ENCODE assay signal across 9 cellular contexts in the genomic region with DNA sequence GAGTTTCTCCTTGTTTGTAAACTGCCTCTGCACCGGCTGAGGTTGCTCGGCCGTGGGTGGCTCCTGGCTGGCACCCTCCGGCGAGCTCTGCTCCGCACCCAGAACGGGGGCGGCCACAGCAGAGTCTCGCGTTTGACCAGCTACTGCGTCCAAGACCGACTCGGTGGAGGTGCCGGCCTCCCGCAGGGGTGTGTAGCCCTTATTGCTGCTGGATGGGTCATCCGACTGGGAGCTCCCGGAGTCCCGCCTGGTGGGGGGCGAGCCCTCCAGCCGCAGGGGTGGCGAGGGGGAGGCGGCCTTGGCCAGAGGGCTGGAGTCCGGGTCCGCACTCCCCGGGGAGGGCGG. TPM values are rescaled to one million over a fixed set of nuclear protein-coding genes. Genes with fewer than 3 reads are reported as not detected.
A peak's percentile ranks its signal among the peaks of the same experiment; 100 is the strongest.
DNase-seq lines count a peak whose midpoint lies in the region; ATAC-seq and TF ChIP-seq lines count a peak whose summit lies in the region.
"Had no signal": no experiment of that assay in that cellular context is flagged by ENCODE, and none has a peak within 500 bp of the region (broad histone marks: within the 10 kb centered on the region; RNA-seq: fewer than 3 reads in every experiment).

No MANE protein-coding gene starts in this region.

- peaks cover 0 to 38% (median 16%) of the 10 kb centered on the region in 4 donors for H3K27me3 ChIP-seq in upper lobe of left lung

- 11 to 46% methylated on average over 7 to 20 of the region's 26 CpGs for WGBS in upper lobe of left lung, 2 donors

- H3K4me3 Mint-ChIP-seq in activated CD4-positive, alpha-beta T cell treated with anti-CD3 and anti-CD28 coated beads for 36 hours = no peak overlapping the region

- CTCF ChIA-PET in activated CD4-positive, alpha-beta T cell treated with anti-CD3 and anti-CD28 coated beads for 36 hours (lab: Charles Lee) = interaction anchor here (1.1 to 1.7 kb wide), 6 partner anchors 9 to 49 kb away, joined by 3 to 5 read pairs (median 4); no protein-coding TSS in a partner anchor

- no peak for TF ChIP-seq POLR2A in upper lobe of left lung (IDR thresholded peaks at IDR 0.05)

- POLR2A ChIA-PET in activated CD4-positive, alpha-beta T cell treated with anti-CD3 and anti-CD28 coated beads for 36 hours (lab: Charles Lee) = interaction anchor here (0.7 kb wide), 1 partner anchor 225 kb away, joined by 4 read pairs; no protein-coding TSS in a partner anchor

- H3K9me3 ChIP-seq in iPS-18c (ENCODE audit: control insufficient read depth, insufficient read depth, low read length) (no peaks in the 10 kb centered on the region), upper lobe of left lung (no peaks in the 10 kb centered on the region)

- TF ChIP-seq EP300 in upper lobe of left lung (IDR thresholded peaks at IDR 0.05) = no peak

- intact Hi-C loops in activated CD4-positive, alpha-beta T cell treated with anti-CD3 and anti-CD28 coated beads for 36 hours (cut with DNase I, micrococcal nuclease) = loop anchor here in 1 of 2 experiments (2.0 to 10.0 kb wide), 3 partner anchors 289 to 817 kb away; a partner anchor contains a TSS

- no peak for ATAC-seq in activated CD4-positive, alpha-beta T cell treated with anti-CD3 and anti-CD28 coated beads for 36 hours
- ATAC-seq in HG03469 (IDR thresholded peaks at IDR 0.05; ENCODE audit: unreplicated experiment) (peak; percentile 16), upper lobe of left lung (ENCODE audit: low FRiP score in 2 of 2) (peak; percentile 19 to 42)

- no peaks in the 10 kb centered on the region for H3K9me3 Mint-ChIP-seq in activated CD4-positive, alpha-beta T cell treated with anti-CD3 and anti-CD28 coated beads for 36 hours (ENCODE audit: low read depth)

- no peak for TF ChIP-seq CTCF in upper lobe of left lung (IDR thresholded peaks at IDR 0.05)

- peaks cover 46% of the 10 kb centered on the region for H3K27me3 Mint-ChIP-seq in activated CD4-positive, alpha-beta T cell treated with anti-CD3 and anti-CD28 coated beads for 36 hours

- peaks cover 9% of the 10 kb centered on the region for H3K4me1 Mint-ChIP-seq in activated CD4-positive, alpha-beta T cell treated with anti-CD3 and anti-CD28 coated beads for 36 hours

- no peak overlapping the region for H3K27ac ChIP-seq in upper lobe of left lung

- DNase-seq in activated CD4-positive, alpha-beta T cell treated with anti-CD3 and anti-CD28 coated beads for 36 hours = peak; percentile 6
- DNase-seq in activated CD4-positive, alpha-beta T cell treated with anti-CD3 and anti-CD28 coated beads, Interleukin-2, amount 50 U/mL, for 4 hours = no peak
- DNase-seq in upper lobe of left lung (no peak), putamen (ENCODE audit: low spot score) (no peak), GM19240 (ENCODE audit: insufficient read length, low spot score) (no peak), COR-L47 (lab: John Stamatoyannopoulos, UW) (no peak)
- DNase-seq: 8988T had no signal

- H3K4me1 ChIP-seq in upper lobe of left lung = peaks cover 15 to 23% (median 17%) of the 10 kb centered on the region in 4 donors

- no peaks in the 10 kb centered on the region for H3K36me3 ChIP-seq in upper lobe of left lung

- H3K27ac Mint-ChIP-seq in activated CD4-positive, alpha-beta T cell treated with anti-CD3 and anti-CD28 coated beads for 36 hours = no peak overlapping the region

- H3K4me3 ChIP-seq in iPS-18c (ENCODE audit: insufficient read depth, low read depth, low read length) (peak overlapping the region; percentile 52), upper lobe of left lung (peak overlapping the region in 3 of 4 donors; percentile 30 to 58 (median 55))

- H3K36me3 Mint-ChIP-seq in activated CD4-positive, alpha-beta T cell treated with anti-CD3 and anti-CD28 coated beads for 36 hours (ENCODE audit: low read depth) = no peaks in the 10 kb centered on the region

RNA-seq across cellular contexts. Expression of a gene that starts 5.1 kb away (rescaled TPM):
- total RNA-seq in activated CD4-positive, alpha-beta T cell treated with anti-CD3 and anti-CD28 coated beads for 36 hours = not detected
- under 1 TPM in 4 of 6 donors, not detected in 2; under 0.01 to 0.44 (median 0.28) TPM for total RNA-seq in upper lobe of left lung
